Comparison of ENCODE assay signal across 10 cellular contexts in genomic region chr3:4416961-4417360, GRCh38. TPM values are rescaled to one million over a fixed set of nuclear protein-coding genes. Genes with fewer than 3 reads are reported as not detected.
DNase-seq lines count a peak whose midpoint lies in the region; ATAC-seq and TF ChIP-seq lines count a peak whose summit lies in the region.
"Had no signal": no experiment of that assay in that cellular context is flagged by ENCODE, and none has a peak within 500 bp of the region (broad histone marks: within the 10 kb centered on the region; RNA-seq: fewer than 3 reads in every experiment).

No MANE protein-coding gene starts in this region.

- DNase-seq in ELR (ENCODE audit: low read depth): peak; percentile 97
- DNase-seq in NCI-H69 (lab: John Stamatoyannopoulos, UW): peak; percentile 93
- DNase-seq in dermis blood vessel endothelial cell: peak; percentile 80
- peak; percentile 58 to 86 for DNase-seq in psoas muscle
- no peak for DNase-seq in NCI-H146 (lab: John Stamatoyannopoulos, UW)
- DNase-seq in SKM-1 treated with dmso at 0.1 percent for 144 hours (lab: John Stamatoyannopoulos, UW; ENCODE audit: unreplicated experiment): no peak

- no peak for TF ChIP-seq CTCF in psoas muscle (IDR thresholded peaks at IDR 0.05)

- H3K4me1 ChIP-seq in psoas muscle: peaks cover 22% of the 10 kb centered on the region

- no peaks in the 10 kb centered on the region for H3K9me3 ChIP-seq in psoas muscle
- H3K9me3 ChIP-seq: gastroesophageal sphincter had no signal

- H3K36me3 ChIP-seq in psoas muscle (ENCODE audit: insufficient read depth in 1 of 2, low read depth in 1 of 2): peaks cover 0 to 12% of the 10 kb centered on the region in 2 donors

- 21 to 51% (median 23%) methylated on average over 6 of the region's 6 CpGs for WGBS in psoas muscle, 3 donors

- intact Hi-C loops in psoas muscle (cut with DNase I): no loop called here

- H3K4me3 ChIP-seq in psoas muscle: no peak overlapping the region
- H3K4me3 ChIP-seq: gastroesophageal sphincter, GM12878 had no signal

- ATAC-seq in psoas muscle (peak; percentile 95 to 99 (median 97)), HG03342 (IDR thresholded peaks at IDR 0.05; ENCODE audit: unreplicated experiment) (no peak), GM21825 (IDR thresholded peaks at IDR 0.05; ENCODE audit: unreplicated experiment) (no peak)
- ATAC-seq: gastroesophageal sphincter, GM12878 had no signal

- H3K27me3 ChIP-seq in psoas muscle (ENCODE audit: insufficient read depth in 3 of 3, low read length in 2 of 3): no peaks in the 10 kb centered on the region
- H3K27me3 ChIP-seq: gastroesophageal sphincter had no signal

- H3K27ac ChIP-seq in psoas muscle: peak overlapping the region; percentile 84

RNA-seq across cellular contexts. Expression of gene SUMF1, which starts 50.1 kb away (rescaled TPM):
- 97.2 and 102 TPM in 2 replicates for total RNA-seq in dermis blood vessel endothelial cell
- total RNA-seq in psoas muscle: 1 to 10 TPM; 4.6 to 6.4 (median 5.1) TPM
- polyA plus RNA-seq in psoas muscle: 1 to 10 TPM; 3.0 to 7.6 (median 5.0) TPM

Comparison
In these comparisons a context has a peak if more than half of its experiments do, and no peak if none do; other contexts are left out.
1. DNase-seq: peak in ELR (single experiment), NCI-H69 (single experiment), dermis blood vessel endothelial cell (single experiment) and psoas muscle (2 of 2); none in NCI-H146 (single experiment) and SKM-1 treated with dmso at 0.1 percent for 144 hours (single experiment).
2. ATAC-seq: peak in psoas muscle (4 of 4); none in HG03342 (single experiment) and GM21825 (single experiment).
3. RNA of gene SUMF1, which starts 50.1 kb away (total RNA-seq): 97.2 to 102 TPM in dermis blood vessel endothelial cell; 4.6 to 6.4 TPM in psoas muscle; every median in the first group is over 10 times any median in the second.